ENCODE assay signal across 21 cellular contexts in the genomic region with DNA sequence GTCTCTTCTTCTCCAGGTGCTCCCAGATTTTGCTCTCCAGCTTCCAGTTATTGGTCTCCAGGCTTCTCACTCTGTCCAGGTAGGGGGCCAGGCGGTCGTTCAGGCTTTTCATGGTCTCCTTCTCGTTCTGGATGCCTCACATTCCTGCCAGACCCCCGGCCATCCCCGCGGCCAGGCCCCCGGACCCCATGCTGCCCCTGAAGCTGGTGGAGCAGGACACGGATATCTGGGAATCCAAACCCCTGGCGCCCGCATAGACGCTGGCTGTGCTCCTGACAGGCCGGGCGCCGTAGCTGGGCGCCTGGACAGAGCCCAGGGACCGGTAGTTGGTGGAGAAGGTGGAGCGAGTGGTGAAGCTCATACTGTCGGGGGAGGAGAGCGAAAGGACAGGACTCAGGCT.
"Had no signal": no experiment of that assay in that cellular context is flagged by ENCODE, and none has a peak within 500 bp of the region (broad histone marks: within the 10 kb centered on the region; RNA-seq: fewer than 3 reads in every experiment).

No MANE protein-coding gene starts in this region.

- DNase-seq: colonic mucosa; cortex of kidney; dermis blood vessel endothelial cell; dorsolateral prefrontal cortex; effector CD4-positive, alpha-beta T cell; effector CD8-positive, alpha-beta T cell; effector memory CD4-positive, alpha-beta T cell; effector memory CD8-positive, alpha-beta T cell; endodermal cell; erythroblast; esophagus squamous epithelium; foreskin fibroblast; foreskin keratinocyte; foreskin melanocyte; gastrocnemius medialis; glutamatergic neuron; head of caudate nucleus; heart left ventricle; heart right ventricle had no signal

- ATAC-seq: effector memory CD8-positive, alpha-beta T cell; esophagus mucosa; foreskin keratinocyte; gastrocnemius medialis; gastroesophageal sphincter; heart left ventricle; heart right ventricle had no signal
